In genomic region chr3:155352900-155353490, GRCh38 we compare ENCODE assay signal across 10 cellular contexts. TPM values are rescaled to one million over a fixed set of nuclear protein-coding genes. Genes with fewer than 3 reads are reported as not detected.
DNase-seq lines count a peak whose midpoint lies in the region; ATAC-seq and TF ChIP-seq lines count a peak whose summit lies in the region.
"Had no signal": no experiment of that assay in that cellular context is flagged by ENCODE, and none has a peak within 500 bp of the region (broad histone marks: within the 10 kb centered on the region; RNA-seq: fewer than 3 reads in every experiment).

No MANE protein-coding gene starts in this region.

- peak; percentile 79 for ATAC-seq in DND-41 (ENCODE audit: insufficient read depth, low read depth)
- peak; percentile 52 for ATAC-seq in sciatic nerve
- ATAC-seq: naive thymus-derived CD4-positive, alpha-beta T cell had no signal

- no peak overlapping the region for H3K4me3 ChIP-seq in DND-41 (ENCODE audit: low read depth in 1 of 2, low read length in 2 of 2)
- no peak overlapping the region for H3K4me3 ChIP-seq in KMS-11 (IDR thresholded peaks at IDR 0.05; ENCODE audit: insufficient read depth, low read depth, low read length)
- no peak overlapping the region for H3K4me3 ChIP-seq in fibroblast of the aortic adventitia (ENCODE audit: low read depth, low read length)
- H3K4me3 ChIP-seq: SJSA1 had no signal

- H3K27me3 Mint-ChIP-seq in immature natural killer cell (ENCODE audit: low read depth in 3 of 3) = peaks cover 0 to 4% (median 3%) of the 10 kb centered on the region in 3 donors

- H3K4me1 Mint-ChIP-seq in immature natural killer cell = no peaks in the 10 kb centered on the region
- H3K4me1 Mint-ChIP-seq: naive thymus-derived CD4-positive, alpha-beta T cell had no signal

- intact Hi-C loops in sciatic nerve (cut with DNase I) = loop anchor here (10.0 kb wide), 1 partner anchor 352 kb away; no protein-coding TSS in a partner anchor

- H3K27ac Mint-ChIP-seq in immature natural killer cell = no peak overlapping the region
- H3K27ac Mint-ChIP-seq: naive thymus-derived CD4-positive, alpha-beta T cell had no signal

- H3K79me2 ChIP-seq in DND-41 (ENCODE audit: insufficient read depth, low read length) = no peaks in the 10 kb centered on the region
- H3K79me2 ChIP-seq in KMS-11 (ENCODE audit: insufficient read depth, low read depth) = no peaks in the 10 kb centered on the region

- no peaks in the 10 kb centered on the region for H3K27me3 ChIP-seq in DND-41 (ENCODE audit: insufficient read depth, low read length, poor library complexity)
- no peaks in the 10 kb centered on the region for H3K27me3 ChIP-seq in KMS-11 (ENCODE audit: insufficient read depth, low read depth)
- H3K27me3 ChIP-seq: SJSA1 had no signal

- DNase-seq in DND-41 (no peak), RPMI8226 (peak; percentile 53), fibroblast of the aortic adventitia (ENCODE audit: low read depth) (peak; percentile 67), sciatic nerve (ENCODE audit: low spot score) (no peak), immature natural killer cell (no peak), HK-2 (ENCODE audit: unreplicated experiment) (no peak)
- DNase-seq in stimulated activated CD8-positive, alpha-beta memory T cell treated with anti-CD3 and anti-CD28 coated beads, Interleukin-4, amount 100 ng/mL, for 48 hours = no peak

- H3K27ac ChIP-seq in DND-41 (ENCODE audit: low read length) (no peak overlapping the region), KMS-11 (no peak overlapping the region)
- H3K27ac ChIP-seq: SJSA1 had no signal

- H2AFZ ChIP-seq in DND-41 (ENCODE audit: low read depth, low read length) = no peak overlapping the region
- no peak overlapping the region for H2AFZ ChIP-seq in KMS-11 (ENCODE audit: low read depth)

- peak; percentile 81 for TF ChIP-seq CTCF in DND-41 (IDR thresholded peaks at IDR 0.05; ENCODE audit: borderline replicate concordance, extremely low read depth, low read length, poor library complexity, severe bottlenecking)
- peak; percentile 80 for TF ChIP-seq CTCF in KMS-11 (conservative IDR thresholded peaks at IDR 0.05; ENCODE audit: low read depth, low read length)
- peak; percentile 52 for TF ChIP-seq CTCF in fibroblast of the aortic adventitia (IDR thresholded peaks at IDR 0.05; ENCODE audit: insufficient read depth, low read length)

- H3K4me1 ChIP-seq in DND-41 (ENCODE audit: insufficient read depth, low read length) (no peaks in the 10 kb centered on the region), KMS-11 (ENCODE audit: low read depth, poor library complexity, severe bottlenecking) (no peaks in the 10 kb centered on the region)
- H3K4me1 ChIP-seq: SJSA1 had no signal

- no peaks in the 10 kb centered on the region for H3K36me3 Mint-ChIP-seq in immature natural killer cell
- H3K36me3 Mint-ChIP-seq: naive thymus-derived CD4-positive, alpha-beta T cell had no signal

- H3K9me3 ChIP-seq in DND-41 (ENCODE audit: insufficient read depth, low read length, severe bottlenecking) = no peaks in the 10 kb centered on the region
- H3K9me3 ChIP-seq: SJSA1 had no signal

- no peaks in the 10 kb centered on the region for H3K9me3 Mint-ChIP-seq in immature natural killer cell
- H3K9me3 Mint-ChIP-seq: naive thymus-derived CD4-positive, alpha-beta T cell had no signal

- H4K20me1 ChIP-seq in DND-41 (ENCODE audit: insufficient read depth, low read length) = no peaks in the 10 kb centered on the region
- H4K20me1 ChIP-seq in KMS-11 (ENCODE audit: insufficient read depth) = no peaks in the 10 kb centered on the region

- H3K4me3 Mint-ChIP-seq in immature natural killer cell = no peak overlapping the region
- H3K4me3 Mint-ChIP-seq: naive thymus-derived CD4-positive, alpha-beta T cell had no signal

- H3K4me2 ChIP-seq in DND-41 (ENCODE audit: insufficient read depth, low read length) (no peak overlapping the region), KMS-11 (no peak overlapping the region)

- no peak overlapping the region for H3K9ac ChIP-seq in DND-41 (ENCODE audit: low read depth, low read length)
- H3K9ac ChIP-seq in KMS-11 = no peak overlapping the region

- H3K36me3 ChIP-seq in DND-41 (ENCODE audit: insufficient read depth, low read length) = no peaks in the 10 kb centered on the region
- no peaks in the 10 kb centered on the region for H3K36me3 ChIP-seq in KMS-11 (ENCODE audit: insufficient read depth)
- H3K36me3 ChIP-seq: SJSA1 had no signal

RNA-seq across cellular contexts. Expression of gene STRIT1, which starts 59.5 kb away (rescaled TPM):
- total RNA-seq in fibroblast of the aortic adventitia (ENCODE audit: low replicate concordance) (not detected in 2 replicates), sciatic nerve (not detected)
- polyA plus RNA-seq in immature natural killer cell = not detected
- total RNA-seq: naive thymus-derived CD4-positive, alpha-beta T cell; SJSA1 had no signal
- polyA plus RNA-seq: naive thymus-derived CD4-positive, alpha-beta T cell had no signal

Comparison
In these comparisons a context has a peak if more than half of its experiments do, and no peak if none do; other contexts are left out.
1. DNase-seq: peak in RPMI8226 (single experiment) and fibroblast of the aortic adventitia (single experiment); none in DND-41 (single experiment), sciatic nerve (single experiment), immature natural killer cell (0 of 3), stimulated activated CD8-positive, alpha-beta memory T cell treated with anti-CD3 and anti-CD28 coated beads, Interleukin-4, amount 100 ng/mL, for 48 hours (single experiment) and HK-2 (single experiment).
2. Peak in every context shown above with its lines, with median percentiles within 50 percentile points of each other: CTCF ChIP-seq.